In the genomic region with DNA sequence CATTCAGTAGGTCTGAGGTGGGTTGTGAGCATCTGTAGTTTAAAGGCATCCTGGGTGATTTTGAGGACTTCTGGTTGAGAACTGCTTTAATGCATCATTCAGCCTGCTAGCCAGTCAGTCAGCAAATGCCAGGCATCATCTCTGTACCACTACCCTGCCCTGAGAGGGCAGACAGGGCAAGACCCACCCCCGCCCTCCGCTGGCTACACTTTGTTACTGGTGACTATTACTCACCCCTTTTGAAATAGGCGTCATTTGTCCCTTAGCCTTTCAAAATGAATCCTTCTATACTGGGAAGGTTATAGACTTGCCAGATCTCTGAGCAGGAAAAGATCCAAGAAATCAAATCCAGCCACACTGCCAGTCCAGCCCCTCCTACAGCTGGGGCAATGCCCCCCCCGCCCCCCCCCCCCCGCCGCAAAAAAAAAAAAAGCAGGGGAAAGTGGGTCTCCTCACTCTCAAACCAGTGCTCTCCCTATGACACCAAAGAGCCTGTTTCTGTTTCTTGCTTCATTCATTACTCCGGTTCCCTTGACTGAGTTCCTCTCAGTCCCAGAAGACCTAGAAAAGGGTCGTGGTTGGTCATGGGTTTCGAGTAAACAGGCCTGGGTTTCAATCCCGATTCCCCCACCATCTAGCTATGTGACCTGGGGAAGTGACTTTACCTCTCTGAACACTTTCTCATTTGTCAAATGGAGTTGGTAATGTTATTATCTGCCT, we compare ENCODE assay signal across 1 cellular context.
TF ChIP-seq lines count a peak whose summit lies in the region.

No MANE protein-coding gene starts in this region.

TF ChIP-seq in GM23338, 12 proteins besides CTCF, POLR2A, EP300 and RAD21 (continued from another document):
- TF ChIP-seq, protein P1, sequence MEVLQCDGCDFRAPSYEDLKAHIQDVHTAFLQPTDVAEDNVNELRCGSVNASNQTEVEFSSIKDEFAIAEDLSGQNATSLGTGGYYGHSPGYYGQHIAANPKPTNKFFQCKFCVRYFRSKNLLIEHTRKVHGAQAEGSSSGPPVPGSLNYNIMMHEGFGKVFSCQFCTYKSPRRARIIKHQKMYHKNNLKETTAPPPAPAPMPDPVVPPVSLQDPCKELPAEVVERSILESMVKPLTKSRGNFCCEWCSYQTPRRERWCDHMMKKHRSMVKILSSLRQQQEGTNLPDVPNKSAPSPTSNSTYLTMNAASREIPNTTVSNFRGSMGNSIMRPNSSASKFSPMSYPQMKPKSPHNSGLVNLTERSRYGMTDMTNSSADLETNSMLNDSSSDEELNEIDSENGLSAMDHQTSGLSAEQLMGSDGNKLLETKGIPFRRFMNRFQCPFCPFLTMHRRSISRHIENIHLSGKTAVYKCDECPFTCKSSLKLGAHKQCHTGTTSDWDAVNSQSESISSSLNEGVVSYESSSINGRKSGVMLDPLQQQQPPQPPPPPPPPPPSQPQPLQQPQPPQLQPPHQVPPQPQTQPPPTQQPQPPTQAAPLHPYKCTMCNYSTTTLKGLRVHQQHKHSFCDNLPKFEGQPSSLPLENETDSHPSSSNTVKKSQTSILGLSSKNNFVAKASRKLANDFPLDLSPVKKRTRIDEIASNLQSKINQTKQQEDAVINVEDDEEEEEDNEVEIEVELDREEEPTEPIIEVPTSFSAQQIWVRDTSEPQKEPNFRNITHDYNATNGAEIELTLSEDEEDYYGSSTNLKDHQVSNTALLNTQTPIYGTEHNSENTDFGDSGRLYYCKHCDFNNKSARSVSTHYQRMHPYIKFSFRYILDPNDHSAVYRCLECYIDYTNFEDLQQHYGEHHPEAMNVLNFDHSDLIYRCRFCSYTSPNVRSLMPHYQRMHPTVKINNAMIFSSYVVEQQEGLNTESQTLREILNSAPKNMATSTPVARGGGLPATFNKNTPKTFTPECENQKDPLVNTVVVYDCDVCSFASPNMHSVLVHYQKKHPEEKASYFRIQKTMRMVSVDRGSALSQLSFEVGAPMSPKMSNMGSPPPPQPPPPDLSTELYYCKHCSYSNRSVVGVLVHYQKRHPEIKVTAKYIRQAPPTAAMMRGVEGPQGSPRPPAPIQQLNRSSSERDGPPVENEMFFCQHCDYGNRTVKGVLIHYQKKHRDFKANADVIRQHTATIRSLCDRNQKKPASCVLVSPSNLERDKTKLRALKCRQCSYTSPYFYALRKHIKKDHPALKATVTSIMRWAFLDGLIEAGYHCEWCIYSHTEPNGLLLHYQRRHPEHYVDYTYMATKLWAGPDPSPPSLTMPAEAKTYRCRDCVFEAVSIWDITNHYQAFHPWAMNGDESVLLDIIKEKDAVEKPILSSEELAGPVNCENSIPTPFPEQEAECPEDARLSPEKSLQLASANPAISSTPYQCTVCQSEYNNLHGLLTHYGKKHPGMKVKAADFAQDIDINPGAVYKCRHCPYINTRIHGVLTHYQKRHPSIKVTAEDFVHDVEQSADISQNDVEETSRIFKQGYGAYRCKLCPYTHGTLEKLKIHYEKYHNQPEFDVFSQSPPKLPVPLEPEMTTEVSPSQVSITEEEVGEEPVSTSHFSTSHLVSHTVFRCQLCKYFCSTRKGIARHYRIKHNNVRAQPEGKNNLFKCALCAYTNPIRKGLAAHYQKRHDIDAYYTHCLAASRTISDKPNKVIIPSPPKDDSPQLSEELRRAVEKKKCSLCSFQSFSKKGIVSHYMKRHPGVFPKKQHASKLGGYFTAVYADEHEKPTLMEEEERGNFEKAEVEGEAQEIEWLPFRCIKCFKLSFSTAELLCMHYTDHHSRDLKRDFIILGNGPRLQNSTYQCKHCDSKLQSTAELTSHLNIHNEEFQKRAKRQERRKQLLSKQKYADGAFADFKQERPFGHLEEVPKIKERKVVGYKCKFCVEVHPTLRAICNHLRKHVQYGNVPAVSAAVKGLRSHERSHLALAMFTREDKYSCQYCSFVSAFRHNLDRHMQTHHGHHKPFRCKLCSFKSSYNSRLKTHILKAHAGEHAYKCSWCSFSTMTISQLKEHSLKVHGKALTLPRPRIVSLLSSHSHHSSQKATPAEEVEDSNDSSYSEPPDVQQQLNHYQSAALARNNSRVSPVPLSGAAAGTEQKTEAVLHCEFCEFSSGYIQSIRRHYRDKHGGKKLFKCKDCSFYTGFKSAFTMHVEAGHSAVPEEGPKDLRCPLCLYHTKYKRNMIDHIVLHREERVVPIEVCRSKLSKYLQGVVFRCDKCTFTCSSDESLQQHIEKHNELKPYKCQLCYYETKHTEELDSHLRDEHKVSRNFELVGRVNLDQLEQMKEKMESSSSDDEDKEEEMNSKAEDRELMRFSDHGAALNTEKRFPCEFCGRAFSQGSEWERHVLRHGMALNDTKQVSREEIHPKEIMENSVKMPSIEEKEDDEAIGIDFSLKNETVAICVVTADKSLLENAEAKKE (CRISPR knock-in tag; IDR thresholded peaks at IDR 0.05): no peak
